ENCODE assay signal across 8 cellular contexts in genomic region chr5:70400984-70401686, GRCh38.
DNase-seq lines count a peak whose midpoint lies in the region; ATAC-seq and TF ChIP-seq lines count a peak whose summit lies in the region.
"Not testable (repeated sequence)": the region's sequence is repeated elsewhere in the genome, so short reads cannot be mapped to it uniquely, and the experiment has no call there.

No MANE protein-coding gene starts in this region.

- H3K79me2 ChIP-seq in SK-N-SH (ENCODE audit: insufficient read depth) = not testable (repeated sequence)

- WGBS in SK-N-SH (ENCODE audit: low lambda C conversion rate) = 0% methylated on average over 2 of the region's 71 CpGs

- POLR2A ChIA-PET in SK-N-SH (lab: Yijun Ruan, JAX) = not testable (repeated sequence)

- not testable (repeated sequence) for H3K27me3 Mint-ChIP-seq in activated T-helper 2 cell treated with anti-CD3 and anti-CD28 coated beads, Interferon-gamma antibody, Interleukin-2, Interleukin-4, amounts not matched to agents 10 μg/mL and 5 μg/mL and 100 μg/mL, durations not matched to agents 14 hours and 24 hours and 36 hours (ENCODE audit: low read depth); effector memory CD8-positive, alpha-beta T cell; stimulated activated naive CD8-positive, alpha-beta T cell treated with anti-CD3 and anti-CD28 coated beads, Interleukin-15, Interleukin-2, amounts not matched to agents 100 ng/mL and 50 ng/mL, for 24 hours

- H3K9me2 ChIP-seq in SK-N-SH = not testable (repeated sequence)

- H3K9ac ChIP-seq in SK-N-SH = peak overlapping the region; percentile 56; the same call in 1 of the 2 replicates

- H3K27ac ChIP-seq in SK-N-SH (ENCODE audit: low read depth in 2 of 2, low read length in 1 of 2) = peak overlapping the region in 1 of 2 experiments; percentile 67; a peak in 1 of 4 replicates

- not testable (repeated sequence) for TF ChIP-seq CTCF in SK-N-SH (IDR thresholded peaks at IDR 0.05); kidney epithelial cell (IDR thresholded peaks at IDR 0.05; ENCODE audit: insufficient read depth, low read length, poor library complexity, severe bottlenecking)

- not testable (repeated sequence) for H3K9me3 ChIP-seq in SK-N-SH

- intact Hi-C loops in activated T-helper 2 cell treated with anti-CD3 and anti-CD28 coated beads, Interferon-gamma antibody, Interleukin-2, Interleukin-4, amounts not matched to agents 10 μg/mL and 5 μg/mL and 100 μg/mL, durations not matched to agents 14 hours and 24 hours and 36 hours (cut with micrococcal nuclease) = not testable (repeated sequence)

- peak overlapping the region; percentile 76 for H3K27ac Mint-ChIP-seq in activated T-helper 2 cell treated with anti-CD3 and anti-CD28 coated beads, Interferon-gamma antibody, Interleukin-2, Interleukin-4, amounts not matched to agents 10 μg/mL and 5 μg/mL and 100 μg/mL, durations not matched to agents 14 hours and 24 hours and 36 hours
- peak overlapping the region in 1 of 2 donors; percentile 35 for H3K27ac Mint-ChIP-seq in effector memory CD8-positive, alpha-beta T cell
- not testable (repeated sequence) for H3K27ac Mint-ChIP-seq in stimulated activated naive CD8-positive, alpha-beta T cell treated with anti-CD3 and anti-CD28 coated beads, Interleukin-15, Interleukin-2, amounts not matched to agents 100 ng/mL and 50 ng/mL, for 24 hours

- H3K36me3 ChIP-seq in SK-N-SH (replicated peaks in 1 of 2; ENCODE audit: control insufficient read depth in 1 of 2, insufficient read depth in 2 of 2, low read length in 1 of 2); kidney epithelial cell (ENCODE audit: control insufficient read depth, insufficient read depth, low read length): not testable (repeated sequence)

- H3F3A ChIP-seq in SK-N-SH (replicated peaks; ENCODE audit: insufficient read depth) = not testable (repeated sequence)

- TF ChIP-seq RAD21 in SK-N-SH (IDR thresholded peaks at IDR 0.05; ENCODE audit: low read length) = not testable (repeated sequence)

- DNase-seq in Caki2 (ENCODE audit: low read depth) (peak; percentile 48), pons (ENCODE audit: low spot score) (peak; percentile 1)
- DNase-seq in SK-N-SH; kidney epithelial cell (ENCODE audit: low read depth): not testable (repeated sequence)
- peak; percentile 74 for DNase-seq in activated T-helper 2 cell treated with anti-CD3 and anti-CD28 coated beads, Interferon-gamma antibody, Interleukin-2, Interleukin-4, amounts not matched to agents 10 μg/mL and 5 μg/mL and 100 μg/mL, durations not matched to agents 14 hours and 24 hours and 36 hours (ENCODE audit: low spot score)
- peak; percentile 17 to 67 (median 29) for DNase-seq in effector memory CD8-positive, alpha-beta T cell

- not testable (repeated sequence) for TF ChIP-seq EP300 in SK-N-SH (IDR thresholded peaks at IDR 0.05; ENCODE audit: borderline replicate concordance in 1 of 2, low read depth in 1 of 2, low read length in 1 of 2)

- H3K9me3 Mint-ChIP-seq in activated T-helper 2 cell treated with anti-CD3 and anti-CD28 coated beads, Interferon-gamma antibody, Interleukin-2, Interleukin-4, amounts not matched to agents 10 μg/mL and 5 μg/mL and 100 μg/mL, durations not matched to agents 14 hours and 24 hours and 36 hours; effector memory CD8-positive, alpha-beta T cell; stimulated activated naive CD8-positive, alpha-beta T cell treated with anti-CD3 and anti-CD28 coated beads, Interleukin-15, Interleukin-2, amounts not matched to agents 100 ng/mL and 50 ng/mL, for 24 hours: not testable (repeated sequence)

- H3K4me3 ChIP-seq in SK-N-SH (ENCODE audit: low read depth in 2 of 2, low read length in 1 of 2) (peak overlapping the region in 1 of 2 experiments; percentile 50; a peak in 2 of 4 replicates), kidney epithelial cell (ENCODE audit: low read depth, low read length) (peak overlapping the region; percentile 48)

- H3K27me3 ChIP-seq in SK-N-SH (ENCODE audit: insufficient read depth); kidney epithelial cell (ENCODE audit: control insufficient read depth, insufficient read depth, low read length): not testable (repeated sequence)

- not testable (repeated sequence) for H3K4me1 ChIP-seq in SK-N-SH (ENCODE audit: control insufficient read depth in 1 of 2, insufficient read depth in 2 of 2, low read depth in 1 of 2, low read length in 1 of 2)

- H3K4me3 Mint-ChIP-seq in activated T-helper 2 cell treated with anti-CD3 and anti-CD28 coated beads, Interferon-gamma antibody, Interleukin-2, Interleukin-4, amounts not matched to agents 10 μg/mL and 5 μg/mL and 100 μg/mL, durations not matched to agents 14 hours and 24 hours and 36 hours (ENCODE audit: low read depth) = peak overlapping the region; percentile 77
- H3K4me3 Mint-ChIP-seq in effector memory CD8-positive, alpha-beta T cell = peak overlapping the region; percentile 50 to 64
- H3K4me3 Mint-ChIP-seq in stimulated activated naive CD8-positive, alpha-beta T cell treated with anti-CD3 and anti-CD28 coated beads, Interleukin-15, Interleukin-2, amounts not matched to agents 100 ng/mL and 50 ng/mL, for 24 hours = peak overlapping the region; percentile 69

- in situ Hi-C loops in Caki2 (cut with HindIII; ENCODE audit: low pct_unique_long_range_greater_than_20kb, low sequenced_read_pairs) = not testable (repeated sequence)

- H2AFZ ChIP-seq in SK-N-SH (ENCODE audit: low read depth) = not testable (repeated sequence)

- peak; percentile 100 for ATAC-seq in HG02678 (IDR thresholded peaks at IDR 0.05; ENCODE audit: unreplicated experiment)
- ATAC-seq in effector memory CD8-positive, alpha-beta T cell (replicated peaks) = peak; percentile 92

- not testable (repeated sequence) for H3K4me1 Mint-ChIP-seq in activated T-helper 2 cell treated with anti-CD3 and anti-CD28 coated beads, Interferon-gamma antibody, Interleukin-2, Interleukin-4, amounts not matched to agents 10 μg/mL and 5 μg/mL and 100 μg/mL, durations not matched to agents 14 hours and 24 hours and 36 hours (ENCODE audit: low read depth); effector memory CD8-positive, alpha-beta T cell (ENCODE audit: low read depth in 2 of 2); stimulated activated naive CD8-positive, alpha-beta T cell treated with anti-CD3 and anti-CD28 coated beads, Interleukin-15, Interleukin-2, amounts not matched to agents 100 ng/mL and 50 ng/mL, for 24 hours (ENCODE audit: low read depth)

- H4K20me1 ChIP-seq in SK-N-SH (ENCODE audit: insufficient read depth) = not testable (repeated sequence)

- H3K4me2 ChIP-seq in SK-N-SH = not testable (repeated sequence)

- CTCF ChIA-PET in SK-N-SH (lab: Yijun Ruan, JAX) = not testable (repeated sequence)

- not testable (repeated sequence) for H3K36me3 Mint-ChIP-seq in activated T-helper 2 cell treated with anti-CD3 and anti-CD28 coated beads, Interferon-gamma antibody, Interleukin-2, Interleukin-4, amounts not matched to agents 10 μg/mL and 5 μg/mL and 100 μg/mL, durations not matched to agents 14 hours and 24 hours and 36 hours (ENCODE audit: low read depth); effector memory CD8-positive, alpha-beta T cell (ENCODE audit: insufficient read depth); stimulated activated naive CD8-positive, alpha-beta T cell treated with anti-CD3 and anti-CD28 coated beads, Interleukin-15, Interleukin-2, amounts not matched to agents 100 ng/mL and 50 ng/mL, for 24 hours (ENCODE audit: low read depth)

TF ChIP-seq in SK-N-SH, 30 proteins besides CTCF, POLR2A, EP300 and RAD21:
- TF ChIP-seq ELF1 (IDR thresholded peaks at IDR 0.05) (peak; percentile 47), GABPA (IDR thresholded peaks at IDR 0.05; ENCODE audit: low read depth) (peak; percentile 65)
